1 cellular context compared by ENCODE assay signal in the genomic region with DNA sequence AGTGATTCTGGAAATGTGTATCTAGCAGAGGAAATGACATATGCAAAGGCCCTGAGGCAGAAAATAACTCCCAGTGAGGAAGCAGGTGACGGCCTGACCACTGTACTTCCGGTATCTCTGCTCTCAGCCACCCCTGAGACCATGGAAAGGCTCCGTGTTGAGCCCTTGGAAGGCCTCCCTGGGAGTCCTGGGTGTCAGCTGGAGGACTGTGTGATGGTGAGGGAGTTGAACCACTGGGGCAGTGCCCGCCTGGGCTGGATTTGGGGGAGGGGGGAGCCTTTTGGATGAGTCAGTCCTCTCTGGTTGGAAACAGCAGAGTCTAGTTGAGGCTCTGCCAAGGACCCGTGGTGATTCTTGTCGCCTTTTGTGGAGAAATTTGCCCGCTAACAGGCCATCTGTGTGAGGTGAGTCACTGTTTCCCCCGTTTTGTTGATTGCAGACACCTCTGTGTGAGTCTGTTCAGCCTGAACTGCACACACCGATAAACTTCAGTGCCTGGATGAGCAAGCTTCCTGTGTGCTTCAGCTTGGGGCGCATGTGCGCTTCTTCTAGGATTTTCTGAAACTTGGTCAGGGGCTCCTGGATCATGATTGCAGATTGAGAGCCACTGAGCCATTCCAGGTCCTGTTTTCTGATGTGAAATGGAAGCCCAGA.
TF ChIP-seq lines count a peak whose summit lies in the region.

No MANE protein-coding gene starts in this region.

TF ChIP-seq in K562, 482 proteins besides CTCF, POLR2A, EP300 and RAD21 (continued from another document and continues in another):
- TF ChIP-seq CBX5 (IDR thresholded peaks at IDR 0.05; ENCODE audit: borderline replicate concordance, low read depth) (no peak), KDM5B (IDR thresholded peaks at IDR 0.05; ENCODE audit: insufficient replicate concordance, low read depth, low read length) (no peak), TCF3 (CRISPR knock-in tag; IDR thresholded peaks at IDR 0.05) (peak; percentile 83), ZNF436 (CRISPR knock-in tag; IDR thresholded peaks at IDR 0.05) (no peak), POLR3A (IDR thresholded peaks at IDR 0.05; ENCODE audit: borderline replicate concordance, extremely low read depth, insufficient read depth, insufficient read length) (no peak), PTTG1 (tag; IDR thresholded peaks at IDR 0.05; ENCODE audit: low read depth) (no peak), E4F1 (CRISPR knock-in tag; IDR thresholded peaks at IDR 0.05; ENCODE audit: borderline replicate concordance) (no peak), THAP12 (CRISPR knock-in tag; IDR thresholded peaks at IDR 0.05) (no peak), SREBF2 (CRISPR knock-in tag; IDR thresholded peaks at IDR 0.05) (no peak), MXI1 (IDR thresholded peaks at IDR 0.05; ENCODE audit: low read depth, low read length) (no peak), SMARCB1 (IDR thresholded peaks at IDR 0.05; ENCODE audit: insufficient read length, low read depth) (no peak), OTX1 (CRISPR knock-in tag; IDR thresholded peaks at IDR 0.05) (no peak), ZNF445 (CRISPR knock-in tag; IDR thresholded peaks at IDR 0.05; ENCODE audit: low read depth) (no peak), IRF9 (tag; IDR thresholded peaks at IDR 0.05) (no peak), MAX (CRISPR knock-in tag; IDR thresholded peaks at IDR 0.05) (peak; percentile 82), HDAC6 (IDR thresholded peaks at IDR 0.05; ENCODE audit: low read depth, low read length) (no peak), BCLAF1 (IDR thresholded peaks at IDR 0.05; ENCODE audit: borderline replicate concordance in 1 of 2, control insufficient read depth in 1 of 2, low read depth in 2 of 2, low read length in 1 of 2) (no peak), ZNF551 (CRISPR knock-in tag; IDR thresholded peaks at IDR 0.05) (no peak), ARID1B (IDR thresholded peaks at IDR 0.05) (peak; percentile 88), CCAR2 (IDR thresholded peaks at IDR 0.05; ENCODE audit: low read depth, low read length) (no peak), NONO (IDR thresholded peaks at IDR 0.05; ENCODE audit: low read depth in 2 of 2, low read length in 1 of 2) (no peak), POLR2G (IDR thresholded peaks at IDR 0.05; ENCODE audit: low read depth, low read length) (no peak), NFIX (CRISPR knock-in tag; IDR thresholded peaks at IDR 0.05; ENCODE audit: low read depth) (no peak)
- TF ChIP-seq, protein P1, sequence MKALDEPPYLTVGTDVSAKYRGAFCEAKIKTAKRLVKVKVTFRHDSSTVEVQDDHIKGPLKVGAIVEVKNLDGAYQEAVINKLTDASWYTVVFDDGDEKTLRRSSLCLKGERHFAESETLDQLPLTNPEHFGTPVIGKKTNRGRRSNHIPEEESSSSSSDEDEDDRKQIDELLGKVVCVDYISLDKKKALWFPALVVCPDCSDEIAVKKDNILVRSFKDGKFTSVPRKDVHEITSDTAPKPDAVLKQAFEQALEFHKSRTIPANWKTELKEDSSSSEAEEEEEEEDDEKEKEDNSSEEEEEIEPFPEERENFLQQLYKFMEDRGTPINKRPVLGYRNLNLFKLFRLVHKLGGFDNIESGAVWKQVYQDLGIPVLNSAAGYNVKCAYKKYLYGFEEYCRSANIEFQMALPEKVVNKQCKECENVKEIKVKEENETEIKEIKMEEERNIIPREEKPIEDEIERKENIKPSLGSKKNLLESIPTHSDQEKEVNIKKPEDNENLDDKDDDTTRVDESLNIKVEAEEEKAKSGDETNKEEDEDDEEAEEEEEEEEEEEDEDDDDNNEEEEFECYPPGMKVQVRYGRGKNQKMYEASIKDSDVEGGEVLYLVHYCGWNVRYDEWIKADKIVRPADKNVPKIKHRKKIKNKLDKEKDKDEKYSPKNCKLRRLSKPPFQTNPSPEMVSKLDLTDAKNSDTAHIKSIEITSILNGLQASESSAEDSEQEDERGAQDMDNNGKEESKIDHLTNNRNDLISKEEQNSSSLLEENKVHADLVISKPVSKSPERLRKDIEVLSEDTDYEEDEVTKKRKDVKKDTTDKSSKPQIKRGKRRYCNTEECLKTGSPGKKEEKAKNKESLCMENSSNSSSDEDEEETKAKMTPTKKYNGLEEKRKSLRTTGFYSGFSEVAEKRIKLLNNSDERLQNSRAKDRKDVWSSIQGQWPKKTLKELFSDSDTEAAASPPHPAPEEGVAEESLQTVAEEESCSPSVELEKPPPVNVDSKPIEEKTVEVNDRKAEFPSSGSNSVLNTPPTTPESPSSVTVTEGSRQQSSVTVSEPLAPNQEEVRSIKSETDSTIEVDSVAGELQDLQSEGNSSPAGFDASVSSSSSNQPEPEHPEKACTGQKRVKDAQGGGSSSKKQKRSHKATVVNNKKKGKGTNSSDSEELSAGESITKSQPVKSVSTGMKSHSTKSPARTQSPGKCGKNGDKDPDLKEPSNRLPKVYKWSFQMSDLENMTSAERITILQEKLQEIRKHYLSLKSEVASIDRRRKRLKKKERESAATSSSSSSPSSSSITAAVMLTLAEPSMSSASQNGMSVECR (CRISPR knock-in tag; IDR thresholded peaks at IDR 0.05): no peak
- TF ChIP-seq, protein P2, sequence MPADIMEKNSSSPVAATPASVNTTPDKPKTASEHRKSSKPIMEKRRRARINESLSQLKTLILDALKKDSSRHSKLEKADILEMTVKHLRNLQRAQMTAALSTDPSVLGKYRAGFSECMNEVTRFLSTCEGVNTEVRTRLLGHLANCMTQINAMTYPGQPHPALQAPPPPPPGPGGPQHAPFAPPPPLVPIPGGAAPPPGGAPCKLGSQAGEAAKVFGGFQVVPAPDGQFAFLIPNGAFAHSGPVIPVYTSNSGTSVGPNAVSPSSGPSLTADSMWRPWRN (IDR thresholded peaks at IDR 0.05; ENCODE audit: low read depth): no peak
- TF ChIP-seq, protein P3, sequence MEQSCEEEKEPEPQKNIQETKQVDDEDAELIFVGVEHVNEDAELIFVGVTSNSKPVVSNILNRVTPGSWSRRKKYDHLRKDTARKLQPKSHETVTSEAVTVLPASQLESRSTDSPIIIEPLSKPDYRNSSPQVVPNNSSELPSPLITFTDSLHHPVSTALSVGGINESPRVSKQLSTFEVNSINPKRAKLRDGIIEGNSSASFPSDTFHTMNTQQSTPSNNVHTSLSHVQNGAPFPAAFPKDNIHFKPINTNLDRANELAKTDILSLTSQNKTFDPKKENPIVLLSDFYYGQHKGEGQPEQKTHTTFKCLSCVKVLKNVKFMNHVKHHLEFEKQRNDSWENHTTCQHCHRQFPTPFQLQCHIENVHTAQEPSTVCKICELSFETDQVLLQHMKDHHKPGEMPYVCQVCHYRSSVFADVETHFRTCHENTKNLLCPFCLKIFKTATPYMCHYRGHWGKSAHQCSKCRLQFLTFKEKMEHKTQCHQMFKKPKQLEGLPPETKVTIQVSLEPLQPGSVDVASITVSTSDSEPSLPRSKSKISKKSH (CRISPR knock-in tag; IDR thresholded peaks at IDR 0.05): no peak
- TF ChIP-seq, protein P4, sequence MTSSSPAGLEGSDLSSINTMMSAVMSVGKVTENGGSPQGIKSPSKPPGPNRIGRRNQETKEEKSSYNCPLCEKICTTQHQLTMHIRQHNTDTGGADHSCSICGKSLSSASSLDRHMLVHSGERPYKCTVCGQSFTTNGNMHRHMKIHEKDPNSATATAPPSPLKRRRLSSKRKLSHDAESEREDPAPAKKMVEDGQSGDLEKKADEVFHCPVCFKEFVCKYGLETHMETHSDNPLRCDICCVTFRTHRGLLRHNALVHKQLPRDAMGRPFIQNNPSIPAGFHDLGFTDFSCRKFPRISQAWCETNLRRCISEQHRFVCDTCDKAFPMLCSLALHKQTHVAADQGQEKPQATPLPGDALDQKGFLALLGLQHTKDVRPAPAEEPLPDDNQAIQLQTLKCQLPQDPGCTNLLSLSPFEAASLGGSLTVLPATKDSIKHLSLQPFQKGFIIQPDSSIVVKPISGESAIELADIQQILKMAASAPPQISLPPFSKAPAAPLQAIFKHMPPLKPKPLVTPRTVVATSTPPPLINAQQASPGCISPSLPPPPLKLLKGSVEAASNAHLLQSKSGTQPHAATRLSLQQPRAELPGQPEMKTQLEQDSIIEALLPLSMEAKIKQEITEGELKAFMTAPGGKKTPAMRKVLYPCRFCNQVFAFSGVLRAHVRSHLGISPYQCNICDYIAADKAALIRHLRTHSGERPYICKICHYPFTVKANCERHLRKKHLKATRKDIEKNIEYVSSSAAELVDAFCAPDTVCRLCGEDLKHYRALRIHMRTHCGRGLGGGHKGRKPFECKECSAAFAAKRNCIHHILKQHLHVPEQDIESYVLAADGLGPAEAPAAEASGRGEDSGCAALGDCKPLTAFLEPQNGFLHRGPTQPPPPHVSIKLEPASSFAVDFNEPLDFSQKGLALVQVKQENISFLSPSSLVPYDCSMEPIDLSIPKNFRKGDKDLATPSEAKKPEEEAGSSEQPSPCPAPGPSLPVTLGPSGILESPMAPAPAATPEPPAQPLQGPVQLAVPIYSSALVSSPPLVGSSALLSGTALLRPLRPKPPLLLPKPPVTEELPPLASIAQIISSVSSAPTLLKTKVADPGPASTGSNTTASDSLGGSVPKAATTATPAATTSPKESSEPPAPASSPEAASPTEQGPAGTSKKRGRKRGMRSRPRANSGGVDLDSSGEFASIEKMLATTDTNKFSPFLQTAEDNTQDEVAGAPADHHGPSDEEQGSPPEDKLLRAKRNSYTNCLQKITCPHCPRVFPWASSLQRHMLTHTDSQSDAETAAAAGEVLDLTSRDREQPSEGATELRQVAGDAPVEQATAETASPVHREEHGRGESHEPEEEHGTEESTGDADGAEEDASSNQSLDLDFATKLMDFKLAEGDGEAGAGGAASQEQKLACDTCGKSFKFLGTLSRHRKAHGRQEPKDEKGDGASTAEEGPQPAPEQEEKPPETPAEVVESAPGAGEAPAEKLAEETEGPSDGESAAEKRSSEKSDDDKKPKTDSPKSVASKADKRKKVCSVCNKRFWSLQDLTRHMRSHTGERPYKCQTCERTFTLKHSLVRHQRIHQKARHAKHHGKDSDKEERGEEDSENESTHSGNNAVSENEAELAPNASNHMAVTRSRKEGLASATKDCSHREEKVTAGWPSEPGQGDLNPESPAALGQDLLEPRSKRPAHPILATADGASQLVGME (CRISPR knock-in tag; IDR thresholded peaks at IDR 0.05): no peak
